Comparison of ENCODE assay signal across 9 cellular contexts in the genomic region with DNA sequence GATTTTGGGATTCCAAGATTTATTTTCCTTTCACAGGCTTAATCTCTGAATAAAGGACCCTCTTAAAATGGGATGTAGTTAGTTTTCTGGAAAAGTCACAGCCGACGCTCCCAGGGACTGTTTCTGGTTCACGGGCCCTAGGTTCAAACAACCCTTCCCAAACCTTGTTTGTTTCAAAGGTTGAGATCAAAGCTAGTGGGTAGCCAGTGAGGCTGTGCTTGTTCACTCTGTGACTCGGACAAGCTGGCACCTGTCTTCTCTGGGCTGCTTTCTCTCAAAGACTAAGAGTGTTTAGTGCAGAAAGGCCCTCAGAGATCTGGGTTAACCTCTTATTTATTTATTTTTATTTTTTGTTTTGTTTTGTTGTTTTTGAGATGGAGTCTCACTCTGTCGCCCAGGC. TPM values are rescaled to one million over a fixed set of nuclear protein-coding genes. Genes with fewer than 3 reads are reported as not detected.
DNase-seq lines count a peak whose midpoint lies in the region; ATAC-seq and TF ChIP-seq lines count a peak whose summit lies in the region.
"Had no signal": no experiment of that assay in that cellular context is flagged by ENCODE, and none has a peak within 500 bp of the region (broad histone marks: within the 10 kb centered on the region; RNA-seq: fewer than 3 reads in every experiment).

No MANE protein-coding gene starts in this region.

- ATAC-seq in GM21515 (IDR thresholded peaks at IDR 0.05; ENCODE audit: unreplicated experiment), result no peak
- ATAC-seq in HG02759 (IDR thresholded peaks at IDR 0.05; ENCODE audit: unreplicated experiment), result no peak
- no peak for ATAC-seq in HG03571 (IDR thresholded peaks at IDR 0.05; ENCODE audit: unreplicated experiment)

- H3K4me1 ChIP-seq in left ventricle myocardium inferior (peaks cover 71% of the 10 kb centered on the region), trophoblast cell (ENCODE audit: control insufficient read depth in 1 of 2, insufficient read depth in 2 of 2, low read length in 2 of 2) (peaks cover 40 to 41% of the 10 kb centered on the region in 2 experiments)

- peak overlapping the region; percentile 29 for H3K4ac ChIP-seq in trophoblast cell (ENCODE audit: low read depth, low read length)

- no CpG with 5 or more reads among the region's 5 CpGs for WGBS in trophoblast cell (ENCODE audit: extremely low coverage, insufficient coverage, insufficient read length)

- peaks cover 54% of the 10 kb centered on the region for H3K79me1 ChIP-seq in trophoblast cell (ENCODE audit: low read length)

- peak overlapping the region; percentile 57 for H3K27ac ChIP-seq in AG04450 (ENCODE audit: low read depth, low read length)
- H3K27ac ChIP-seq in SK-N-MC, result peak overlapping the region; percentile 73
- peak overlapping the region; percentile 99 for H3K27ac ChIP-seq in left ventricle myocardium inferior (replicated peaks)
- peak overlapping the region; percentile 96 for H3K27ac ChIP-seq in trophoblast cell (ENCODE audit: low read depth, low read length)

- H3K9me3 ChIP-seq in AG04450 (ENCODE audit: control insufficient read depth, insufficient read depth, low read length) (no peaks in the 10 kb centered on the region; the same call in 1 of the 2 replicates), SK-N-MC (ENCODE audit: low read depth, low read length) (no peaks in the 10 kb centered on the region), left ventricle myocardium inferior (replicated peaks) (no peaks in the 10 kb centered on the region), trophoblast cell (ENCODE audit: insufficient read depth, low read depth, low read length) (no peaks in the 10 kb centered on the region)

- intact Hi-C loops in left ventricle myocardium inferior (cut with micrococcal nuclease), result no loop called here

- H4K8ac ChIP-seq in trophoblast cell (ENCODE audit: low read depth, low read length), result no peak overlapping the region

- H3K36me3 ChIP-seq in SK-N-MC (ENCODE audit: insufficient read depth, low read length) (no peaks in the 10 kb centered on the region), left ventricle myocardium inferior (no peaks in the 10 kb centered on the region), trophoblast cell (ENCODE audit: control insufficient read depth in 1 of 2, insufficient read depth in 2 of 2, low read length in 2 of 2) (no peaks in the 10 kb centered on the region)

- H4K12ac ChIP-seq in trophoblast cell (ENCODE audit: low read depth, low read length), result no peak overlapping the region

- H3K9ac ChIP-seq in SK-N-MC (ENCODE audit: insufficient read length) (no peak overlapping the region), trophoblast cell (ENCODE audit: low read length) (peak overlapping the region; percentile 25)

- peak overlapping the region; percentile 83 for H2BK12ac ChIP-seq in trophoblast cell (ENCODE audit: low read length)

- TF ChIP-seq CTCF in AG04450 (IDR thresholded peaks at IDR 0.05; ENCODE audit: low read depth, low read length) (no peak), left ventricle myocardium inferior (IDR thresholded peaks at IDR 0.05; ENCODE audit: borderline replicate concordance) (no peak)

- no peak overlapping the region for H2AK5ac ChIP-seq in trophoblast cell (ENCODE audit: low read length)

- H2AFZ ChIP-seq in trophoblast cell (ENCODE audit: insufficient read depth, low read length, poor library complexity), result no peak overlapping the region

- H4K91ac ChIP-seq in trophoblast cell (ENCODE audit: low read depth, low read length), result peak overlapping the region; percentile 82

- H3K79me2 ChIP-seq in trophoblast cell (ENCODE audit: control insufficient read depth, insufficient read depth, low read length, poor library complexity), result peaks cover 26% of the 10 kb centered on the region

- POLR2A ChIA-PET in AG04450 (lab: Yijun Ruan, JAX), result interaction anchor here (0.9 to 9.2 kb wide), 5 partner anchors 13 to 63 kb away, joined by 3 to 242 read pairs (median 4); partner anchors contain the start of genes MALAT1 and NEAT1

- H2BK120ac ChIP-seq in trophoblast cell (ENCODE audit: insufficient read depth, low read length, poor library complexity), result peak overlapping the region; percentile 68

- peak overlapping the region; percentile 86 for H2BK5ac ChIP-seq in trophoblast cell (ENCODE audit: low read depth, low read length, poor library complexity)

- DNase-seq in AG04450 (ENCODE audit: low read depth, low spot score) (no peak), SK-N-MC (ENCODE audit: low read depth, low spot score) (no peak), left ventricle myocardium inferior (no peak), trophoblast cell (no peak), NCI-H1694 treated with DMSO at 0.1 percent for 48 hours (lab: John Stamatoyannopoulos, UW) (no peak)
- DNase-seq: NCI-H1417 had no signal

- H3K14ac ChIP-seq in trophoblast cell (ENCODE audit: low read length), result no peak overlapping the region

- H3K27me3 ChIP-seq in AG04450 (ENCODE audit: control insufficient read depth, insufficient read depth, low read length), result no peaks in the 10 kb centered on the region
- no peaks in the 10 kb centered on the region for H3K27me3 ChIP-seq in left ventricle myocardium inferior (ENCODE audit: low read depth)
- no peaks in the 10 kb centered on the region for H3K27me3 ChIP-seq in trophoblast cell (ENCODE audit: insufficient read depth, low read length)

- H3K18ac ChIP-seq in trophoblast cell (ENCODE audit: low read length), result no peak overlapping the region

- CTCF ChIA-PET in AG04450 (lab: Charles Lee), result interaction anchor here (1.9 kb wide), 1 partner anchor 69 kb away, joined by 8 read pairs; no protein-coding TSS in a partner anchor

- H3K4me2 ChIP-seq in trophoblast cell (ENCODE audit: low read length), result no peak overlapping the region

- H3K23ac ChIP-seq in trophoblast cell (ENCODE audit: low read length), result no peak overlapping the region

- no peak overlapping the region for H3K4me3 ChIP-seq in AG04450 (ENCODE audit: low read depth, low read length)
- H3K4me3 ChIP-seq in SK-N-MC, result no peak overlapping the region
- H3K4me3 ChIP-seq in left ventricle myocardium inferior, result no peak overlapping the region
- no peak overlapping the region for H3K4me3 ChIP-seq in trophoblast cell (ENCODE audit: low read depth, low read length)

RNA-seq across cellular contexts. Expression of gene MALAT1, which starts 13.0 kb away (rescaled TPM):
- 1,149 and 1,465 TPM in 2 replicates for polyA plus RNA-seq in AG04450 (2011; rRNA removed)
- polyA minus RNA-seq in AG04450 (2011; rRNA and poly(A)+ RNA removed), result 15,934 and 21,970 TPM in 2 replicates
- total RNA-seq in left ventricle myocardium inferior, result 6,576 TPM
- 597 and 615 TPM in 2 replicates for polyA plus RNA-seq in trophoblast cell (2013)

RNA-seq across cellular contexts. Expression of gene SCYL1, which starts 39.1 kb away (rescaled TPM):
- polyA plus RNA-seq in AG04450 (2011; rRNA removed), result 60.9 and 90.0 TPM in 2 replicates
- 55.8 and 101 TPM in 2 replicates for polyA minus RNA-seq in AG04450 (2011; rRNA and poly(A)+ RNA removed)
- 60.2 TPM for total RNA-seq in left ventricle myocardium inferior
- polyA plus RNA-seq in trophoblast cell (2013), result 117 and 118 TPM in 2 replicates
